Comparison of ENCODE assay signal across 1 cellular context in the genomic region with DNA sequence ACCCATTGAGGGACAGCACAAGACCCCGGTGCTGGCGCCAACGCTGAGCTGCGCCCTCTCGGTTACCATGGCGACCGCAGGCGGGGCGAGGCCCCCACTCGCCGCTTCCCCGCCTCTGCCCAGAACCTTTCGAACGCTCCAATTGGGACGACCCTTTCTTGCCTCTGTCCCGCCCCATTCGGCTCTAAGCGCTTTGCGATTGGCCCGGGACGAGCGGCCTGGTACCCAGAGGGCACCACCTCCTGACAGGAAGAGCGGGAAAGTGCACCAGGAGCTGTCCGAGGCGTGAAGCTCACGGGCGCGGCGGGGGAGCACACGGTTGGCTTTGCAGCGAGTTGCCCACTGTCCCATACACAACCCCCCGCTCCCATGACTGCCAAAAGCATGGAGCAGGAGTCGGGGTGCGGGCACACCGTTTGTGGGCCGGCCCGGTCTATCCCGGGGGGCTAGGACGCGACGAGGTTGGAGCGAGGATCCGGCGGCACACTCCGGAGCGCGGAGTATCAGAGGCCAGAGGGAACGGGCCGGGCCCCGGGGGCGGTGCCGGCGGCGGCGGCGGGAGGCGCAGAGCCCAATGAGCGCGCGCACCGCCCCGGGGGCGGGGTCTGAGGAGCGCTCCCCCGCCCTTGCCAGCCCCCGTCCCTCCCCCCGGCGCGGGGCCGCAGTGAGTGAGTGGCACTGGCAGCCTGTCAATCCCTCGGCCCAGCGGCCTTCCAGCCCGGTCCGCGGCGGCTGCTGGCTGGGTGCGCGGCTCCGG.
A peak's percentile ranks its signal among the peaks of the same experiment; 100 is the strongest.
TF ChIP-seq lines count a peak whose summit lies in the region.

No MANE protein-coding gene starts in this region.

TF ChIP-seq in HepG2, 621 proteins besides CTCF, POLR2A, EP300 and RAD21 (continued from another document and continues in another):
- TF ChIP-seq SMYD3 (CRISPR knock-in tag; IDR thresholded peaks at IDR 0.05): peak; percentile 38; the same call in 1 of the 2 replicates
- TF ChIP-seq SRY (CRISPR knock-in tag; IDR thresholded peaks at IDR 0.05): peak; percentile 89
- peak; percentile 89; the same call in 1 of the 2 replicates for TF ChIP-seq TP53 (CRISPR knock-in tag; conservative IDR thresholded peaks at IDR 0.05)
- TF ChIP-seq ZNF782 (CRISPR knock-in tag; IDR thresholded peaks at IDR 0.05; ENCODE audit: borderline replicate concordance): peak; percentile 95; the same call in 1 of the 2 replicates
- 0 out of 2 replicates have a peak, but pooled peaks have one; percentile 59 for TF ChIP-seq ZBTB42 (CRISPR knock-in tag; IDR thresholded peaks at IDR 0.05)
- TF ChIP-seq ZBTB38 (CRISPR knock-in tag; IDR thresholded peaks at IDR 0.05): peak; percentile 82; the same call in 1 of the 2 replicates
- TF ChIP-seq ZNF446 (CRISPR knock-in tag; IDR thresholded peaks at IDR 0.05): peak; percentile 98
- peak; percentile 83; the same call in 1 of the 2 replicates for TF ChIP-seq JUNB (CRISPR knock-in tag; IDR thresholded peaks at IDR 0.05; ENCODE audit: borderline replicate concordance)
- no peak for TF ChIP-seq HHEX (CRISPR knock-in tag; IDR thresholded peaks at IDR 0.05)
- TF ChIP-seq, protein P1, sequence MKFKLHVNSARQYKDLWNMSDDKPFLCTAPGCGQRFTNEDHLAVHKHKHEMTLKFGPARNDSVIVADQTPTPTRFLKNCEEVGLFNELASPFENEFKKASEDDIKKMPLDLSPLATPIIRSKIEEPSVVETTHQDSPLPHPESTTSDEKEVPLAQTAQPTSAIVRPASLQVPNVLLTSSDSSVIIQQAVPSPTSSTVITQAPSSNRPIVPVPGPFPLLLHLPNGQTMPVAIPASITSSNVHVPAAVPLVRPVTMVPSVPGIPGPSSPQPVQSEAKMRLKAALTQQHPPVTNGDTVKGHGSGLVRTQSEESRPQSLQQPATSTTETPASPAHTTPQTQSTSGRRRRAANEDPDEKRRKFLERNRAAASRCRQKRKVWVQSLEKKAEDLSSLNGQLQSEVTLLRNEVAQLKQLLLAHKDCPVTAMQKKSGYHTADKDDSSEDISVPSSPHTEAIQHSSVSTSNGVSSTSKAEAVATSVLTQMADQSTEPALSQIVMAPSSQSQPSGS (CRISPR knock-in tag; IDR thresholded peaks at IDR 0.05): peak; percentile 79; the same call in 1 of the 2 replicates
- peak; percentile 92 for TF ChIP-seq ZMYM2 (CRISPR knock-in tag; IDR thresholded peaks at IDR 0.05)
- no peak for TF ChIP-seq MAFG (CRISPR knock-in tag; IDR thresholded peaks at IDR 0.05)
- TF ChIP-seq ARNTL (CRISPR knock-in tag; IDR thresholded peaks at IDR 0.05): peak; percentile 79
- TF ChIP-seq PAX8 (CRISPR knock-in tag; IDR thresholded peaks at IDR 0.05; ENCODE audit: borderline replicate concordance): peak; percentile 95; the same call in 1 of the 2 replicates
- 0 out of 2 replicates have a peak, but pooled peaks have one; percentile 38 for TF ChIP-seq SMAD3 (CRISPR knock-in tag; IDR thresholded peaks at IDR 0.05)
- TF ChIP-seq, protein P2, sequence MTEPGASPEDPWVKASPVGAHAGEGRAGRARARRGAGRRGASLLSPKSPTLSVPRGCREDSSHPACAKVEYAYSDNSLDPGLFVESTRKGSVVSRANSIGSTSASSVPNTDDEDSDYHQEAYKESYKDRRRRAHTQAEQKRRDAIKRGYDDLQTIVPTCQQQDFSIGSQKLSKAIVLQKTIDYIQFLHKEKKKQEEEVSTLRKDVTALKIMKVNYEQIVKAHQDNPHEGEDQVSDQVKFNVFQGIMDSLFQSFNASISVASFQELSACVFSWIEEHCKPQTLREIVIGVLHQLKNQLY (CRISPR knock-in tag; IDR thresholded peaks at IDR 0.05): peak; percentile 38; the same call in 1 of the 2 replicates
- TF ChIP-seq, protein P3, sequence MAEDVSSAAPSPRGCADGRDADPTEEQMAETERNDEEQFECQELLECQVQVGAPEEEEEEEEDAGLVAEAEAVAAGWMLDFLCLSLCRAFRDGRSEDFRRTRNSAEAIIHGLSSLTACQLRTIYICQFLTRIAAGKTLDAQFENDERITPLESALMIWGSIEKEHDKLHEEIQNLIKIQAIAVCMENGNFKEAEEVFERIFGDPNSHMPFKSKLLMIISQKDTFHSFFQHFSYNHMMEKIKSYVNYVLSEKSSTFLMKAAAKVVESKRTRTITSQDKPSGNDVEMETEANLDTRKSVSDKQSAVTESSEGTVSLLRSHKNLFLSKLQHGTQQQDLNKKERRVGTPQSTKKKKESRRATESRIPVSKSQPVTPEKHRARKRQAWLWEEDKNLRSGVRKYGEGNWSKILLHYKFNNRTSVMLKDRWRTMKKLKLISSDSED (CRISPR knock-in tag; IDR thresholded peaks at IDR 0.05): peak; percentile 87; the same call in 1 of the 2 replicates
- TF ChIP-seq MEIS2 (CRISPR knock-in tag; IDR thresholded peaks at IDR 0.05): peak; percentile 71
- no peak for TF ChIP-seq GTF2F1 (IDR thresholded peaks at IDR 0.05; ENCODE audit: low read length)
- peak; percentile 89 for TF ChIP-seq TOPORS (CRISPR knock-in tag; IDR thresholded peaks at IDR 0.05)
- TF ChIP-seq ZBTB7A (CRISPR knock-in tag; IDR thresholded peaks at IDR 0.05): peak; percentile 93
- TF ChIP-seq ZNF224 (CRISPR knock-in tag; IDR thresholded peaks at IDR 0.05): peak; percentile 74; the same call in 1 of the 2 replicates
- TF ChIP-seq ZNF549 (CRISPR knock-in tag; IDR thresholded peaks at IDR 0.05): peak; percentile 71; the same call in 1 of the 2 replicates
- TF ChIP-seq ZKSCAN8 (CRISPR knock-in tag; IDR thresholded peaks at IDR 0.05; ENCODE audit: borderline replicate concordance): no peak
- TF ChIP-seq, protein P4, sequence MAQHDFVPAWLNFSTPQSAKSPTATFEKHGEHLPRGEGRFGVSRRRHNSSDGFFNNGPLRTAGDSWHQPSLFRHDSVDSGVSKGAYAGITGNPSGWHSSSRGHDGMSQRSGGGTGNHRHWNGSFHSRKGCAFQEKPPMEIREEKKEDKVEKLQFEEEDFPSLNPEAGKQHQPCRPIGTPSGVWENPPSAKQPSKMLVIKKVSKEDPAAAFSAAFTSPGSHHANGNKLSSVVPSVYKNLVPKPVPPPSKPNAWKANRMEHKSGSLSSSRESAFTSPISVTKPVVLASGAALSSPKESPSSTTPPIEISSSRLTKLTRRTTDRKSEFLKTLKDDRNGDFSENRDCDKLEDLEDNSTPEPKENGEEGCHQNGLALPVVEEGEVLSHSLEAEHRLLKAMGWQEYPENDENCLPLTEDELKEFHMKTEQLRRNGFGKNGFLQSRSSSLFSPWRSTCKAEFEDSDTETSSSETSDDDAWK (CRISPR knock-in tag; IDR thresholded peaks at IDR 0.05): no peak
- TF ChIP-seq, protein P5, sequence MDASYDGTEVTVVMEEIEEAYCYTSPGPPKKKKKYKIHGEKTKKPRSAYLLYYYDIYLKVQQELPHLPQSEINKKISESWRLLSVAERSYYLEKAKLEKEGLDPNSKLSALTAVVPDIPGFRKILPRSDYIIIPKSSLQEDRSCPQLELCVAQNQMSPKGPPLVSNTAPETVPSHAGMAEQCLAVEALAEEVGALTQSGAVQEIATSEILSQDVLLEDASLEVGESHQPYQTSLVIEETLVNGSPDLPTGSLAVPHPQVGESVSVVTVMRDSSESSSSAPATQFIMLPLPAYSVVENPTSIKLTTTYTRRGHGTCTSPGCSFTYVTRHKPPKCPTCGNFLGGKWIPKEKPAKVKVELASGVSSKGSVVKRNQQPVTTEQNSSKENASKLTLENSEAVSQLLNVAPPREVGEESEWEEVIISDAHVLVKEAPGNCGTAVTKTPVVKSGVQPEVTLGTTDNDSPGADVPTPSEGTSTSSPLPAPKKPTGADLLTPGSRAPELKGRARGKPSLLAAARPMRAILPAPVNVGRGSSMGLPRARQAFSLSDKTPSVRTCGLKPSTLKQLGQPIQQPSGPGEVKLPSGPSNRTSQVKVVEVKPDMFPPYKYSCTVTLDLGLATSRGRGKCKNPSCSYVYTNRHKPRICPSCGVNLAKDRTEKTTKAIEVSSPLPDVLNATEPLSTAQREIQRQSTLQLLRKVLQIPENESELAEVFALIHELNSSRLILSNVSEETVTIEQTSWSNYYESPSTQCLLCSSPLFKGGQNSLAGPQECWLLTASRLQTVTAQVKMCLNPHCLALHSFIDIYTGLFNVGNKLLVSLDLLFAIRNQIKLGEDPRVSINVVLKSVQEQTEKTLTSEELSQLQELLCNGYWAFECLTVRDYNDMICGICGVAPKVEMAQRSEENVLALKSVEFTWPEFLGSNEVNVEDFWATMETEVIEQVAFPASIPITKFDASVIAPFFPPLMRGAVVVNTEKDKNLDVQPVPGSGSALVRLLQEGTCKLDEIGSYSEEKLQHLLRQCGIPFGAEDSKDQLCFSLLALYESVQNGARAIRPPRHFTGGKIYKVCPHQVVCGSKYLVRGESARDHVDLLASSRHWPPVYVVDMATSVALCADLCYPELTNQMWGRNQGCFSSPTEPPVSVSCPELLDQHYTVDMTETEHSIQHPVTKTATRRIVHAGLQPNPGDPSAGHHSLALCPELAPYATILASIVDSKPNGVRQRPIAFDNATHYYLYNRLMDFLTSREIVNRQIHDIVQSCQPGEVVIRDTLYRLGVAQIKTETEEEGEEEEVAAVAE (CRISPR knock-in tag; IDR thresholded peaks at IDR 0.05; ENCODE audit: borderline replicate concordance): peak; percentile 75
- TF ChIP-seq, protein P6, sequence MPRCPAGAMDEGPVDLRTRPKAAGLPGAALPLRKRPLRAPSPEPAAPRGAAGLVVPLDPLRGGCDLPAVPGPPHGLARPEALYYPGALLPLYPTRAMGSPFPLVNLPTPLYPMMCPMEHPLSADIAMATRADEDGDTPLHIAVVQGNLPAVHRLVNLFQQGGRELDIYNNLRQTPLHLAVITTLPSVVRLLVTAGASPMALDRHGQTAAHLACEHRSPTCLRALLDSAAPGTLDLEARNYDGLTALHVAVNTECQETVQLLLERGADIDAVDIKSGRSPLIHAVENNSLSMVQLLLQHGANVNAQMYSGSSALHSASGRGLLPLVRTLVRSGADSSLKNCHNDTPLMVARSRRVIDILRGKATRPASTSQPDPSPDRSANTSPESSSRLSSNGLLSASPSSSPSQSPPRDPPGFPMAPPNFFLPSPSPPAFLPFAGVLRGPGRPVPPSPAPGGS (CRISPR knock-in tag; IDR thresholded peaks at IDR 0.05): peak; percentile 96
- TF ChIP-seq NFATC3 (CRISPR knock-in tag; IDR thresholded peaks at IDR 0.05): peak; percentile 86; the same call in 1 of the 2 replicates
- no peak for TF ChIP-seq NCOR1 (IDR thresholded peaks at IDR 0.05; ENCODE audit: borderline replicate concordance, low read length)
- peak; percentile 71 for TF ChIP-seq NR2C2 (CRISPR knock-in tag; IDR thresholded peaks at IDR 0.05; ENCODE audit: borderline replicate concordance)
- TF ChIP-seq, protein P7, sequence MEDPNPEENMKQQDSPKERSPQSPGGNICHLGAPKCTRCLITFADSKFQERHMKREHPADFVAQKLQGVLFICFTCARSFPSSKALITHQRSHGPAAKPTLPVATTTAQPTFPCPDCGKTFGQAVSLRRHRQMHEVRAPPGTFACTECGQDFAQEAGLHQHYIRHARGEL (CRISPR knock-in tag; IDR thresholded peaks at IDR 0.05): no peak; the same call in 1 of the 2 replicates
- peak; percentile 46; the same call in 1 of the 2 replicates for TF ChIP-seq SNAI1 (CRISPR knock-in tag; IDR thresholded peaks at IDR 0.05; ENCODE audit: borderline replicate concordance)
- TF ChIP-seq, protein P8, sequence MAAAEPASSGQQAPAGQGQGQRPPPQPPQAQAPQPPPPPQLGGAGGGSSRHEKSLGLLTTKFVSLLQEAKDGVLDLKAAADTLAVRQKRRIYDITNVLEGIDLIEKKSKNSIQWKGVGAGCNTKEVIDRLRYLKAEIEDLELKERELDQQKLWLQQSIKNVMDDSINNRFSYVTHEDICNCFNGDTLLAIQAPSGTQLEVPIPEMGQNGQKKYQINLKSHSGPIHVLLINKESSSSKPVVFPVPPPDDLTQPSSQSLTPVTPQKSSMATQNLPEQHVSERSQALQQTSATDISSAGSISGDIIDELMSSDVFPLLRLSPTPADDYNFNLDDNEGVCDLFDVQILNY (CRISPR knock-in tag; conservative IDR thresholded peaks at IDR 0.05): peak; percentile 86; the same call in 1 of the 2 replicates
- TF ChIP-seq NONO (IDR thresholded peaks at IDR 0.05): no peak
- TF ChIP-seq NONO (CRISPR knock-in tag; conservative IDR thresholded peaks at IDR 0.05): peak; percentile 78
- TF ChIP-seq IRF2 (CRISPR knock-in tag; IDR thresholded peaks at IDR 0.05): no peak; the same call in 1 of the 2 replicates
- TF ChIP-seq RAD51 (IDR thresholded peaks at IDR 0.05; ENCODE audit: borderline replicate concordance): no peak
- TF ChIP-seq CREB1 (IDR thresholded peaks at IDR 0.05): no peak
- 0 out of 2 replicates have a peak, but pooled peaks have one; percentile 15 for TF ChIP-seq CREB1 (CRISPR knock-in tag; IDR thresholded peaks at IDR 0.05)
- TF ChIP-seq ZNF839 (CRISPR knock-in tag; IDR thresholded peaks at IDR 0.05; ENCODE audit: borderline replicate concordance): peak; percentile 94; the same call in 1 of the 2 replicates
- TF ChIP-seq ISL2 (CRISPR knock-in tag; IDR thresholded peaks at IDR 0.05): peak; percentile 80
- TF ChIP-seq, protein P9, sequence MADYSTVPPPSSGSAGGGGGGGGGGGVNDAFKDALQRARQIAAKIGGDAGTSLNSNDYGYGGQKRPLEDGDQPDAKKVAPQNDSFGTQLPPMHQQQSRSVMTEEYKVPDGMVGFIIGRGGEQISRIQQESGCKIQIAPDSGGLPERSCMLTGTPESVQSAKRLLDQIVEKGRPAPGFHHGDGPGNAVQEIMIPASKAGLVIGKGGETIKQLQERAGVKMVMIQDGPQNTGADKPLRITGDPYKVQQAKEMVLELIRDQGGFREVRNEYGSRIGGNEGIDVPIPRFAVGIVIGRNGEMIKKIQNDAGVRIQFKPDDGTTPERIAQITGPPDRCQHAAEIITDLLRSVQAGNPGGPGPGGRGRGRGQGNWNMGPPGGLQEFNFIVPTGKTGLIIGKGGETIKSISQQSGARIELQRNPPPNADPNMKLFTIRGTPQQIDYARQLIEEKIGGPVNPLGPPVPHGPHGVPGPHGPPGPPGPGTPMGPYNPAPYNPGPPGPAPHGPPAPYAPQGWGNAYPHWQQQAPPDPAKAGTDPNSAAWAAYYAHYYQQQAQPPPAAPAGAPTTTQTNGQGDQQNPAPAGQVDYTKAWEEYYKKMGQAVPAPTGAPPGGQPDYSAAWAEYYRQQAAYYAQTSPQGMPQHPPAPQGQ (CRISPR knock-in tag; IDR thresholded peaks at IDR 0.05; ENCODE audit: borderline replicate concordance): no peak
- peak; percentile 86; the same call in 1 of the 2 replicates for TF ChIP-seq ZNF737 (CRISPR knock-in tag; IDR thresholded peaks at IDR 0.05; ENCODE audit: borderline replicate concordance)
- peak; percentile 86; the same call in 1 of the 2 replicates for TF ChIP-seq SAFB2 (CRISPR knock-in tag; IDR thresholded peaks at IDR 0.05; ENCODE audit: borderline replicate concordance, low read depth)
